In genomic region chr5:176536902-176537607, GRCh38 we compare ENCODE assay signal across 8 cellular contexts.
DNase-seq lines count a peak whose midpoint lies in the region; ATAC-seq and TF ChIP-seq lines count a peak whose summit lies in the region.

Gene RNF44 (minus strand): TSS chr5:176537402. CDS start chr5:176532472, 4,930 bp downstream.

- no peaks in the 10 kb centered on the region for H3K27me3 ChIP-seq in GM06990 (replicated peaks; ENCODE audit: control insufficient read depth, insufficient read depth, low read length)

- peaks cover 68% of the 10 kb centered on the region for H3K4me1 Mint-ChIP-seq in activated naive CD4-positive, alpha-beta T cell treated with anti-CD3 and anti-CD28 coated beads, Interleukin-2, amount 10 ng/mL, durations not matched to agents 7 days and 5 days

- no peaks in the 10 kb centered on the region for H3K9me3 Mint-ChIP-seq in activated naive CD4-positive, alpha-beta T cell treated with anti-CD3 and anti-CD28 coated beads, Interleukin-2, amount 10 ng/mL, durations not matched to agents 7 days and 5 days

- DNase-seq in GM06990 (ENCODE audit: extremely low read depth, insufficient read length) (peak; percentile 98), NCI-H1048 (lab: John Stamatoyannopoulos, UW) (peak; percentile 91), SK-N-MC (ENCODE audit: low read depth, low spot score) (peak; percentile 91), germinal center (ENCODE audit: low spot score) (peak; percentile 96), non-pigmented ciliary epithelial cell (ENCODE audit: low read depth) (peak; percentile 89), superior temporal gyrus (ENCODE audit: extremely low spot score) (peak; percentile 98)
- peak; percentile 98 for DNase-seq in activated naive CD4-positive, alpha-beta T cell treated with anti-CD3 and anti-CD28 coated beads, Interleukin-2, amount 10 ng/mL, durations not matched to agents 7 days and 5 days

- peak within 1 kb of the TSS; percentile 99 for H3K9ac ChIP-seq in SK-N-MC (ENCODE audit: insufficient read length)

- H3K9me3 ChIP-seq in SK-N-MC (ENCODE audit: low read depth, low read length) = no peaks in the 10 kb centered on the region

- peak within 1 kb of the TSS; percentile 96 for H3K4me3 Mint-ChIP-seq in activated naive CD4-positive, alpha-beta T cell treated with anti-CD3 and anti-CD28 coated beads, Interleukin-2, amount 10 ng/mL, durations not matched to agents 7 days and 5 days

- peak within 1 kb of the TSS; percentile 94 for H3K27ac ChIP-seq in SK-N-MC

- CTCF ChIA-PET in activated naive CD4-positive, alpha-beta T cell treated with anti-CD3 and anti-CD28 coated beads, Interleukin-2, amount 10 ng/mL, durations not matched to agents 7 days and 5 days (lab: Charles Lee) = interaction anchor here (2.7 kb wide), 1 partner anchor 89 kb away, joined by 9 read pairs; no protein-coding TSS in a partner anchor

- H3K36me3 Mint-ChIP-seq in activated naive CD4-positive, alpha-beta T cell treated with anti-CD3 and anti-CD28 coated beads, Interleukin-2, amount 10 ng/mL, durations not matched to agents 7 days and 5 days = peaks cover 30% of the 10 kb centered on the region

- H3K36me3 ChIP-seq in GM06990 (ENCODE audit: control insufficient read depth, insufficient read depth, low read length) (peaks cover 5% of the 10 kb centered on the region), SK-N-MC (ENCODE audit: insufficient read depth, low read length) (peaks cover 20% of the 10 kb centered on the region)

- no peaks in the 10 kb centered on the region for H3K27me3 Mint-ChIP-seq in activated naive CD4-positive, alpha-beta T cell treated with anti-CD3 and anti-CD28 coated beads, Interleukin-2, amount 10 ng/mL, durations not matched to agents 7 days and 5 days

- ATAC-seq in HG02588 (IDR thresholded peaks at IDR 0.05; ENCODE audit: unreplicated experiment) = peak; percentile 49

- no peak for TF ChIP-seq CTCF in GM06990 (IDR thresholded peaks at IDR 0.05; ENCODE audit: insufficient read depth, low read length, poor library complexity, severe bottlenecking)

- peak within 1 kb of the TSS; percentile 100 for H3K27ac Mint-ChIP-seq in activated naive CD4-positive, alpha-beta T cell treated with anti-CD3 and anti-CD28 coated beads, Interleukin-2, amount 10 ng/mL, durations not matched to agents 7 days and 5 days

- H3K4me3 ChIP-seq in GM06990 (replicated peaks; ENCODE audit: low read depth, low read length) (peak within 1 kb of the TSS; percentile 67), SK-N-MC (peak within 1 kb of the TSS; percentile 99)

Comparison
In these comparisons a context has a peak if more than half of its experiments do, and no peak if none do; other contexts are left out.
1. Peak in every context shown above with its lines: DNase-seq, ATAC-seq, H3K4me3 ChIP-seq and H3K27ac ChIP-seq.